In the genomic region with DNA sequence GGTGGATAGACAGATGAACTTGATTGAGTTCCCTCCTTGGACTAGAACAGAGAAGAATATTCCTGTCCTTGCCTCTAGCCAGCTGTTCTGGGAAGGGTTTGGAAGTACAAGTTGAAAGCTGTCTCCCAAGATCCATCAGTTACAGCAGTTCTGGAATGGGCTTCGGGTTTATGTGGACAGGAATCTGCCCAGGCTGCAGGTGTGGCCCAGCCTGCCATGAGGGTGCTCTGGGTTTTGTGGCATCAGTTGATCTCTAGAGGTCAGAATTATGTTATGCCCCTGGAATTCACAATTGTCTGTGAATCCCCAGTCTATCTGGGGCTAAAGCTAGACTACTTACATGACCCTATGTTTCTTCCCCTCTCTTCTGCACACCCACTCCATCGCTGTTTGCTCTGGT, we compare ENCODE assay signal across 26 cellular contexts.
"Had no signal": no experiment of that assay in that cellular context is flagged by ENCODE, and none has a peak within 500 bp of the region (broad histone marks: within the 10 kb centered on the region; RNA-seq: fewer than 3 reads in every experiment).

No MANE protein-coding gene starts in this region.

- H3K4me3 ChIP-seq: colonic mucosa, esophagus squamous epithelium, lower lobe of right lung, pancreas, right lobe of liver, smooth muscle cell, thoracic aorta, tibial nerve, upper lobe of right lung, vagina had no signal

- H3K4me2 ChIP-seq: smooth muscle cell had no signal

- H3K4me3 Mint-ChIP-seq: dendritic cell treated with granulocyte-macrophage colony-stimulating factor and Interleukin-4, amounts not matched to agents 40 ng/mL and 50 ng/mL, for 4 days; naive B cell; natural killer cell treated with Interleukin-12 subunit alpha and Interleukin-12 subunit beta and Interleukin-15 and Interleukin-18, amount 100 ng/mL, for 72 hours; neural crest cell; stimulated activated memory B cell treated with anti-CD40 and anti-IgM and Interleukin-4, amounts not matched to agents 10 μg/mL and 1 μg/mL and 100 μg/mL, for 72 hours had no signal

- DNase-seq: colonic mucosa; effector memory CD4-positive, alpha-beta T cell; erythroblast; esophagus squamous epithelium; foreskin melanocyte; hypothalamus; left ventricle myocardium superior; lower lobe of right lung; naive B cell; pancreas; retina; right lobe of liver; stimulated activated CD4-positive, alpha-beta T cell treated with anti-CD3 and anti-CD28 coated beads, Interleukin-2, amount 100 ng/mL, for 24 hours; stimulated activated CD4-positive, alpha-beta T cell treated with anti-CD3 and anti-CD28 coated beads, Interleukin-4, amount 100 ng/mL, for 24 hours; stimulated activated naive CD8-positive, alpha-beta T cell treated with anti-CD3 and anti-CD28 coated beads, Interleukin-15, Interleukin-2, amounts not matched to agents 100 U/mL and 50 U/mL, for 24 hours; substantia nigra; upper lobe of right lung had no signal

- H3K4me1 ChIP-seq: colonic mucosa, pancreas, right lobe of liver had no signal

- H3K36me3 ChIP-seq: colonic mucosa, esophagus squamous epithelium, lower lobe of right lung, neutrophil, pancreas, right lobe of liver, thoracic aorta, tibial nerve, upper lobe of right lung, vagina had no signal

- H3K36me3 Mint-ChIP-seq: natural killer cell treated with Interleukin-12 subunit alpha and Interleukin-12 subunit beta and Interleukin-15 and Interleukin-18, amount 100 ng/mL, for 72 hours; stimulated activated memory B cell treated with anti-CD40 and anti-IgM and Interleukin-4, amounts not matched to agents 10 μg/mL and 1 μg/mL and 100 μg/mL, for 72 hours had no signal

- H3K9me3 ChIP-seq: colonic mucosa, esophagus squamous epithelium, lower lobe of right lung, neutrophil, pancreas, right lobe of liver, thoracic aorta, tibial nerve, upper lobe of right lung, vagina had no signal

- H3K27ac ChIP-seq: colonic mucosa, esophagus squamous epithelium, lower lobe of right lung, neutrophil, pancreas, right lobe of liver, thoracic aorta, tibial nerve, upper lobe of right lung, vagina had no signal

- ATAC-seq: left ventricle myocardium superior; lower lobe of right lung; natural killer cell treated with Interleukin-12 subunit alpha and Interleukin-12 subunit beta and Interleukin-15 and Interleukin-18, amount 100 ng/mL, for 72 hours; pancreas; right lobe of liver; stimulated activated memory B cell treated with anti-CD40 and anti-IgM and Interleukin-4, amounts not matched to agents 10 μg/mL and 1 μg/mL and 100 μg/mL, for 72 hours; stimulated activated naive CD8-positive, alpha-beta T cell treated with anti-CD3 and anti-CD28 coated beads, Interleukin-15, Interleukin-2, amounts not matched to agents 100 U/mL and 50 U/mL, for 24 hours; upper lobe of right lung had no signal

- H3K27ac Mint-ChIP-seq: dendritic cell treated with granulocyte-macrophage colony-stimulating factor and Interleukin-4, amounts not matched to agents 40 ng/mL and 50 ng/mL, for 4 days; naive B cell; natural killer cell treated with Interleukin-12 subunit alpha and Interleukin-12 subunit beta and Interleukin-15 and Interleukin-18, amount 100 ng/mL, for 72 hours; stimulated activated memory B cell treated with anti-CD40 and anti-IgM and Interleukin-4, amounts not matched to agents 10 μg/mL and 1 μg/mL and 100 μg/mL, for 72 hours had no signal

- H3K27me3 ChIP-seq: colonic mucosa, esophagus squamous epithelium, pancreas, right lobe of liver, tibial nerve, upper lobe of right lung, vagina had no signal

- H3K9me3 Mint-ChIP-seq: dendritic cell treated with granulocyte-macrophage colony-stimulating factor and Interleukin-4, amounts not matched to agents 40 ng/mL and 50 ng/mL, for 4 days; naive B cell; natural killer cell treated with Interleukin-12 subunit alpha and Interleukin-12 subunit beta and Interleukin-15 and Interleukin-18, amount 100 ng/mL, for 72 hours; neural crest cell; stimulated activated memory B cell treated with anti-CD40 and anti-IgM and Interleukin-4, amounts not matched to agents 10 μg/mL and 1 μg/mL and 100 μg/mL, for 72 hours had no signal
